In genomic region chr3:167422396-167422795, GRCh38 we compare ENCODE assay signal across 2 cellular contexts. TPM values are rescaled to one million over a fixed set of nuclear protein-coding genes. Genes with fewer than 3 reads are reported as not detected.
"Had no signal": no experiment of that assay in that cellular context is flagged by ENCODE, and none has a peak within 500 bp of the region (broad histone marks: within the 10 kb centered on the region; RNA-seq: fewer than 3 reads in every experiment).

No MANE protein-coding gene starts in this region.

RNA-seq across cellular contexts. Expression of gene ZBBX, which starts 42.3 kb away (rescaled TPM):
- total RNA-seq: G401 had no signal

RNA-seq across cellular contexts. Expression of gene SERPINI2, which starts 51.4 kb away (rescaled TPM):
- total RNA-seq: G401 had no signal
- polyA plus RNA-seq: GM12878 had no signal
